Comparison of ENCODE assay signal across 22 cellular contexts in the genomic region with DNA sequence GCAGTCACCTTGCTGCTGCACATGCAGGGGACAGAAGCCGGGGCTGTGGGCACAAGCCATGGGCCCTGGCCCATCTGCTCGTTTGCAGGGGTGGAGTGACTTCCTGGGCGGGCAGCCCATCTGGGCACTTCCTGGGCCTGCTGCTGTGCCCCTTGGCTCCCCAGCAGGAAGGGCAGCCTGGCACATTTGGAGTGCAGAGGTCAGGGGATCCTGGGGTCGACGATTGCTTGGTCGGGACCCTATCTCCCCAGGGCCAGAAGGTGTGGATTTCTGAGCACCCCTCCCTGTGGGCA.
"Had no signal": no experiment of that assay in that cellular context is flagged by ENCODE, and none has a peak within 500 bp of the region (broad histone marks: within the 10 kb centered on the region; RNA-seq: fewer than 3 reads in every experiment).

No MANE protein-coding gene starts in this region.

- H3K27me3 ChIP-seq: neutrophil, stomach, tibial artery, upper lobe of right lung had no signal

- H3K4me3 ChIP-seq: lower lobe of right lung, skin epidermis, stomach, thoracic aorta, tibial artery, upper lobe of right lung had no signal

- DNase-seq: hypothalamus; immature natural killer cell; lower lobe of right lung; mammary epithelial cell; mesenchymal stem cell; naive thymus-derived CD8-positive, alpha-beta T cell; occipital lobe; stimulated activated CD4-positive, alpha-beta T cell treated with anti-CD3 and anti-CD28 coated beads, Interleukin-12 subunit alpha, Interleukin-12 subunit beta, amount 100 ng/mL, for 4 hours; stimulated activated CD4-positive, alpha-beta T cell treated with anti-CD3 and anti-CD28 coated beads, Interleukin-15, amount 100 ng/mL, for 24 hours; stimulated activated CD4-positive, alpha-beta T cell treated with anti-CD3 and anti-CD28 coated beads, Interleukin-2, amount 100 ng/mL, for 24 hours; stimulated activated CD4-positive, alpha-beta T cell treated with anti-CD3 and anti-CD28 coated beads, Interleukin-4, amount 100 ng/mL, for 1 hour; stimulated activated naive B cell treated with anti-CD40 and anti-IgM and Interleukin-4, amounts not matched to agents 10 μg/mL and 1 μg/mL and 100 μg/mL, for 72 hours; stimulated activated naive CD8-positive, alpha-beta T cell treated with anti-CD3 and anti-CD28 coated beads, Interleukin-15, Interleukin-2, amounts not matched to agents 100 U/mL and 50 U/mL, for 24 hours; stomach; tibial artery; trophoblast cell; upper lobe of right lung had no signal

- ATAC-seq: lower lobe of right lung; naive thymus-derived CD8-positive, alpha-beta T cell; right cardiac atrium; sciatic nerve; stimulated activated naive B cell treated with anti-CD40 and anti-IgM and Interleukin-4, amounts not matched to agents 10 μg/mL and 1 μg/mL and 100 μg/mL, for 72 hours; stimulated activated naive CD8-positive, alpha-beta T cell treated with anti-CD3 and anti-CD28 coated beads, Interleukin-15, Interleukin-2, amounts not matched to agents 100 U/mL and 50 U/mL, for 24 hours; upper lobe of right lung had no signal

- H3K4me1 ChIP-seq: lower lobe of right lung, stomach, tibial artery, upper lobe of right lung had no signal

- H3K36me3 ChIP-seq: lower lobe of right lung, neutrophil, thoracic aorta, upper lobe of right lung had no signal

- H3K9me3 ChIP-seq: lower lobe of right lung, neutrophil, stomach, thoracic aorta, tibial artery, upper lobe of right lung had no signal
